ENCODE assay signal across 8 cellular contexts in genomic region chr19:29610574-29611271, GRCh38. TPM values are rescaled to one million over a fixed set of nuclear protein-coding genes. Genes with fewer than 3 reads are reported as not detected.
DNase-seq lines count a peak whose midpoint lies in the region; ATAC-seq and TF ChIP-seq lines count a peak whose summit lies in the region.

No MANE protein-coding gene starts in this region.

- H3K27me3 ChIP-seq in OCI-LY1 (ENCODE audit: insufficient read depth, low read length): no peaks in the 10 kb centered on the region

- H3K4me3 ChIP-seq in OCI-LY1 (ENCODE audit: low read depth, low read length, poor library complexity, severe bottlenecking): no peak overlapping the region

- ATAC-seq in GM19467 (IDR thresholded peaks at IDR 0.05; ENCODE audit: unreplicated experiment): peak; percentile 70
- peak; percentile 64 for ATAC-seq in HG03575 (IDR thresholded peaks at IDR 0.05; ENCODE audit: extremely low read depth, insufficient number of reproducible peaks, low FRiP score, unreplicated experiment)
- peak; percentile 85 for ATAC-seq in esophagus mucosa
- peak; percentile 75 to 80 for ATAC-seq in natural killer cell treated with Interleukin-12 subunit alpha and Interleukin-12 subunit beta and Interleukin-15 and Interleukin-18, amount 100 ng/mL, for 72 hours

- peaks cover 62% of the 10 kb centered on the region for H3K36me3 ChIP-seq in OCI-LY1 (ENCODE audit: insufficient read depth, low read length)

- no peaks in the 10 kb centered on the region for H3K27me3 Mint-ChIP-seq in Calu3 (ENCODE audit: unreplicated experiment)
- H3K27me3 Mint-ChIP-seq in natural killer cell treated with Interleukin-12 subunit alpha and Interleukin-12 subunit beta and Interleukin-15 and Interleukin-18, amount 100 ng/mL, for 72 hours: no peaks in the 10 kb centered on the region

- H2AFZ ChIP-seq in OCI-LY1 (ENCODE audit: low read length): no peak overlapping the region

- H3K4me3 Mint-ChIP-seq in Calu3 (ENCODE audit: low read depth, unreplicated experiment): no peak overlapping the region
- peak overlapping the region; percentile 61 for H3K4me3 Mint-ChIP-seq in natural killer cell treated with Interleukin-12 subunit alpha and Interleukin-12 subunit beta and Interleukin-15 and Interleukin-18, amount 100 ng/mL, for 72 hours

- no peaks in the 10 kb centered on the region for H3K9me2 ChIP-seq in OCI-LY1 (ENCODE audit: low read depth, low read length)

- 0 out of 2 replicates have a peak, but pooled peaks cover 3% of the 10 kb centered on the region for H3K79me2 ChIP-seq in OCI-LY1 (ENCODE audit: insufficient read depth, low read length)

- TF ChIP-seq CTCF in Calu3 (IDR thresholded peaks at IDR 0.05; ENCODE audit: unreplicated experiment) (peak; percentile 69), OCI-LY1 (IDR thresholded peaks at IDR 0.05; ENCODE audit: low read length) (peak; percentile 93)

- H3K27ac Mint-ChIP-seq in Calu3 (ENCODE audit: unreplicated experiment): no peak overlapping the region
- peak overlapping the region; percentile 25 to 87 for H3K27ac Mint-ChIP-seq in natural killer cell treated with Interleukin-12 subunit alpha and Interleukin-12 subunit beta and Interleukin-15 and Interleukin-18, amount 100 ng/mL, for 72 hours

- H3K4me1 Mint-ChIP-seq in Calu3 (ENCODE audit: low read depth, unreplicated experiment): no peaks in the 10 kb centered on the region
- H3K4me1 Mint-ChIP-seq in natural killer cell treated with Interleukin-12 subunit alpha and Interleukin-12 subunit beta and Interleukin-15 and Interleukin-18, amount 100 ng/mL, for 72 hours (ENCODE audit: low read depth in 2 of 2): peaks cover 26 to 41% of the 10 kb centered on the region in 2 donors

- peak overlapping the region; percentile 19 for H3K27ac ChIP-seq in OCI-LY1 (ENCODE audit: low read depth, low read length, poor library complexity, severe bottlenecking)

- no TSS peak for BruUV-seq in Calu3 (replicated peaks; lab: Mats Ljungman, UMichigan)

- intact Hi-C loops in Calu3 (cut with micrococcal nuclease; ENCODE audit: unreplicated experiment): loop anchor here (1.0 kb wide), 2 partner anchors 81 to 106 kb away; no protein-coding TSS in a partner anchor

- CTCF ChIA-PET in Calu3 (lab: Charles Lee): interaction anchor here (1.0 to 2.4 kb wide), 4 partner anchors 58 to 120 kb away, joined by 3 to 16 read pairs (median 4); no protein-coding TSS in a partner anchor

- H3K9ac ChIP-seq in OCI-LY1 (ENCODE audit: low read length): no peak overlapping the region

- H3F3A ChIP-seq in OCI-LY1 (ENCODE audit: insufficient read depth, low read length): no peaks in the 10 kb centered on the region

- no peaks in the 10 kb centered on the region for H3K9me3 ChIP-seq in OCI-LY1 (ENCODE audit: low read length)

- DNase-seq in Calu3: peak; percentile 81
- peak; percentile 80 for DNase-seq in activated T-cell treated with anti-CD3 and anti-CD28 coated beads for 1 hour (ENCODE audit: low read depth)
- DNase-seq in natural killer cell treated with Interleukin-12 subunit alpha and Interleukin-12 subunit beta and Interleukin-15 and Interleukin-18, amount 100 ng/mL, for 72 hours (ENCODE audit: low spot score): peak; percentile 85
- peak; percentile 79 for DNase-seq in stimulated activated naive CD4-positive, alpha-beta T cell treated with Interleukin-2 at 50 U/mL for 16 hours (lab: John Stamatoyannopoulos, UW)

- H4K20me1 ChIP-seq in OCI-LY1 (ENCODE audit: insufficient read depth, low read length): no peaks in the 10 kb centered on the region

- H3K4me2 ChIP-seq in OCI-LY1 (ENCODE audit: low read length): peak overlapping the region; percentile 27; the same call in 1 of the 2 replicates

- peaks cover 20% of the 10 kb centered on the region for H3K4me1 ChIP-seq in OCI-LY1 (ENCODE audit: insufficient read depth, low read length, severe bottlenecking)

- H3K9me3 Mint-ChIP-seq in Calu3 (ENCODE audit: low read depth, unreplicated experiment): no peaks in the 10 kb centered on the region
- no peaks in the 10 kb centered on the region for H3K9me3 Mint-ChIP-seq in natural killer cell treated with Interleukin-12 subunit alpha and Interleukin-12 subunit beta and Interleukin-15 and Interleukin-18, amount 100 ng/mL, for 72 hours

- peaks cover 22% of the 10 kb centered on the region for H3K36me3 Mint-ChIP-seq in Calu3 (ENCODE audit: insufficient read depth, unreplicated experiment)
- H3K36me3 Mint-ChIP-seq in natural killer cell treated with Interleukin-12 subunit alpha and Interleukin-12 subunit beta and Interleukin-15 and Interleukin-18, amount 100 ng/mL, for 72 hours: peaks cover 32% of the 10 kb centered on the region

RNA-seq across cellular contexts. Expression of gene POP4, which starts 4.6 kb away (rescaled TPM):
- total RNA-seq in Calu3 (2022) (72.9 and 77.9 TPM in 2 replicates), esophagus mucosa (49.3 TPM)
- 100 to 1,000 TPM in 1 of 2 donors, 10 to 100 TPM in 1; 94.3 to 108 TPM for total RNA-seq in natural killer cell treated with Interleukin-12 subunit alpha and Interleukin-12 subunit beta and Interleukin-15 and Interleukin-18, amount 100 ng/mL, for 72 hours

RNA-seq across cellular contexts. Expression of gene PLEKHF1, which starts 54.5 kb away (rescaled TPM):
- 2.4 and 2.9 TPM in 2 replicates for total RNA-seq in Calu3 (2022)
- total RNA-seq in esophagus mucosa: 4.4 TPM
- 10 to 100 TPM; 15.6 to 17.7 TPM for total RNA-seq in natural killer cell treated with Interleukin-12 subunit alpha and Interleukin-12 subunit beta and Interleukin-15 and Interleukin-18, amount 100 ng/mL, for 72 hours
